2 cellular contexts compared by ENCODE assay signal in genomic region chr11:68460741-68461283, GRCh38.
TF ChIP-seq lines count a peak whose summit lies in the region.

TSS of gene PPP6R3 (plus strand) at chr11:68460752. CDS start at chr11:68537665, 76,913 bp downstream.

TF ChIP-seq in HCT116, 20 proteins besides CTCF, POLR2A, EP300 and RAD21:
- TF ChIP-seq SRF (IDR thresholded peaks at IDR 0.05; ENCODE audit: low read depth) = no peak
- no peak for TF ChIP-seq CBX3 (IDR thresholded peaks at IDR 0.05; ENCODE audit: low read depth)
- peak; percentile 89 for TF ChIP-seq YY1 (IDR thresholded peaks at IDR 0.05; ENCODE audit: extremely low read depth, insufficient replicate concordance, low read depth, low read length)
- no peak for TF ChIP-seq TCF7L2 (IDR thresholded peaks at IDR 0.05; ENCODE audit: borderline replicate concordance, extremely low read depth, insufficient read depth, insufficient read length)
- TF ChIP-seq POLR2AphosphoS5 (IDR thresholded peaks at IDR 0.05; ENCODE audit: low read depth, low read length) = peak; percentile 76
- TF ChIP-seq MAX (IDR thresholded peaks at IDR 0.05) = peak; percentile 42; the same call in 1 of the 2 replicates
- peak; percentile 81; the same call in 1 of the 2 replicates for TF ChIP-seq ZFX (IDR thresholded peaks at IDR 0.05)
- no peak for TF ChIP-seq ATF3 (IDR thresholded peaks at IDR 0.05)

TF ChIP-seq in H1, 55 proteins besides CTCF, POLR2A, EP300 and RAD21:
- TF ChIP-seq ASH2L (IDR thresholded peaks at IDR 0.05; ENCODE audit: low read length) = peak; percentile 9
- no peak for TF ChIP-seq CHD2 (IDR thresholded peaks at IDR 0.05; ENCODE audit: low read length)
- TF ChIP-seq PHF8 (conservative IDR thresholded peaks at IDR 0.05; ENCODE audit: low read depth, low read length) = peak; percentile 91
- TF ChIP-seq CHD7 (IDR thresholded peaks at IDR 0.05; ENCODE audit: insufficient replicate concordance, low read length) = no peak
- TF ChIP-seq YY1 (IDR thresholded peaks at IDR 0.05; ENCODE audit: low read depth, low read length) = peak; percentile 90
- TF ChIP-seq TEAD4 (IDR thresholded peaks at IDR 0.05; ENCODE audit: low read depth, low read length) = peak; percentile 71; the same call in 1 of the 2 replicates
- TF ChIP-seq SIN3A (conservative IDR thresholded peaks at IDR 0.05 in 1 of 2, IDR thresholded peaks at IDR 0.05 in 1 of 2; ENCODE audit: low read depth in 1 of 2, low read length in 2 of 2) = peak in 1 of 2 experiments; percentile 54; a peak in 2 of 4 replicates
- TF ChIP-seq SAP30 (IDR thresholded peaks at IDR 0.05; ENCODE audit: insufficient read depth, insufficient replicate concordance, low read length) = no peak
- TF ChIP-seq POLR2AphosphoS5 (IDR thresholded peaks at IDR 0.05; ENCODE audit: low read depth, low read length) = peak; percentile 86; the same call in 1 of the 2 replicates
- TF ChIP-seq NRF1 (IDR thresholded peaks at IDR 0.05; ENCODE audit: low read depth, low read length) = no peak
- peak; percentile 79 for TF ChIP-seq TAF1 (IDR thresholded peaks at IDR 0.05; ENCODE audit: low read depth, low read length)
- peak; percentile 42; the same call in 1 of the 2 replicates for TF ChIP-seq E2F6 (IDR thresholded peaks at IDR 0.05)
- TF ChIP-seq CBX5 (IDR thresholded peaks at IDR 0.05; ENCODE audit: low read depth, low read length) = no peak
- TF ChIP-seq GTF2F1 (IDR thresholded peaks at IDR 0.05; ENCODE audit: borderline replicate concordance, low read depth, low read length) = no peak
- TF ChIP-seq TAF7 (optimal IDR thresholded peaks at IDR 0.05; ENCODE audit: borderline replicate concordance, low read depth, low read length) = peak; percentile 21
- no peak for TF ChIP-seq ATF3 (IDR thresholded peaks at IDR 0.05; ENCODE audit: insufficient read depth, low read depth, low read length)
- no peak for TF ChIP-seq CHD1 (IDR thresholded peaks at IDR 0.05; ENCODE audit: low read depth, low read length)
- TF ChIP-seq GABPA (IDR thresholded peaks at IDR 0.05; ENCODE audit: borderline replicate concordance, insufficient read depth, low read length) = no peak
- TF ChIP-seq RBBP5 (IDR thresholded peaks at IDR 0.05; ENCODE audit: borderline replicate concordance, low read depth, low read length) = peak; percentile 35; the same call in 1 of the 2 replicates
